Comparison of ENCODE assay signal across 3 cellular contexts in the genomic region with DNA sequence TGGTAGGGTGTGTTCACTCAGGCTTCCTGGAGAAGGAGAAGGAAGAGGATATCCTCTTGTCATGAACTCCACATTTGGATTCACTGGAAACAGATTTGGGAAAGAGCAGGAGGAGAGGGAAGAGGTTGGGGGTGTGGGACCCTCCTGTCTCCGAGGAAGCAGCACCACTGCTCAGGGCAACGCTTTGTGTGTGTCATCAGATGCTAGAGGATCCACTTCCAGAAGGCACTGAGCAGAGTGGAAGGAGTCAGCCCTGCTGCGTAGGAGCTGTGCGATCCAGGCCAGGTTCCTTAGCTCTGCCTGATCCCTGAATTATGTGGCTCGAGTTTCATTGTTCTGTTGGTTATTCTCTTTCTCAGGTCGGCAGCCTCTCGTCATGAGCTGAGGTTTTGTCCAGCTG.
TF ChIP-seq lines count a peak whose summit lies in the region.

No MANE protein-coding gene starts in this region.

TF ChIP-seq in SK-N-SH treated with all-trans-retinoic acid at 6 μM for 48 hours, 23 proteins besides CTCF, POLR2A, EP300 and RAD21:
- TF ChIP-seq ARNTL (CRISPR knock-in tag; IDR thresholded peaks at IDR 0.05; ENCODE audit: borderline replicate concordance, low read depth) (no peak), GLIS3 (CRISPR knock-in tag; IDR thresholded peaks at IDR 0.05) (no peak), SNAI2 (CRISPR knock-in tag; IDR thresholded peaks at IDR 0.05) (no peak)

TF ChIP-seq in SK-N-SH, 30 proteins besides CTCF, POLR2A, EP300 and RAD21:
- TF ChIP-seq TAF1 (IDR thresholded peaks at IDR 0.05; ENCODE audit: borderline replicate concordance, low read depth, low read length) (no peak), FOXM1 (IDR thresholded peaks at IDR 0.05; ENCODE audit: low read depth) (no peak)
- TF ChIP-seq, protein P1, sequence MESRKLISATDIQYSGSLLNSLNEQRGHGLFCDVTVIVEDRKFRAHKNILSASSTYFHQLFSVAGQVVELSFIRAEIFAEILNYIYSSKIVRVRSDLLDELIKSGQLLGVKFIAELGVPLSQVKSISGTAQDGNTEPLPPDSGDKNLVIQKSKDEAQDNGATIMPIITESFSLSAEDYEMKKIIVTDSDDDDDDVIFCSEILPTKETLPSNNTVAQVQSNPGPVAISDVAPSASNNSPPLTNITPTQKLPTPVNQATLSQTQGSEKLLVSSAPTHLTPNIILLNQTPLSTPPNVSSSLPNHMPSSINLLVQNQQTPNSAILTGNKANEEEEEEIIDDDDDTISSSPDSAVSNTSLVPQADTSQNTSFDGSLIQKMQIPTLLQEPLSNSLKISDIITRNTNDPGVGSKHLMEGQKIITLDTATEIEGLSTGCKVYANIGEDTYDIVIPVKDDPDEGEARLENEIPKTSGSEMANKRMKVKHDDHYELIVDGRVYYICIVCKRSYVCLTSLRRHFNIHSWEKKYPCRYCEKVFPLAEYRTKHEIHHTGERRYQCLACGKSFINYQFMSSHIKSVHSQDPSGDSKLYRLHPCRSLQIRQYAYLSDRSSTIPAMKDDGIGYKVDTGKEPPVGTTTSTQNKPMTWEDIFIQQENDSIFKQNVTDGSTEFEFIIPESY (IDR thresholded peaks at IDR 0.05; ENCODE audit: borderline replicate concordance, low read depth): no peak

TF ChIP-seq in GM12878, 131 proteins besides CTCF, POLR2A, EP300 and RAD21:
- TF ChIP-seq TCF7 (IDR thresholded peaks at IDR 0.05; ENCODE audit: borderline replicate concordance): no peak
- TF ChIP-seq, protein P2, sequence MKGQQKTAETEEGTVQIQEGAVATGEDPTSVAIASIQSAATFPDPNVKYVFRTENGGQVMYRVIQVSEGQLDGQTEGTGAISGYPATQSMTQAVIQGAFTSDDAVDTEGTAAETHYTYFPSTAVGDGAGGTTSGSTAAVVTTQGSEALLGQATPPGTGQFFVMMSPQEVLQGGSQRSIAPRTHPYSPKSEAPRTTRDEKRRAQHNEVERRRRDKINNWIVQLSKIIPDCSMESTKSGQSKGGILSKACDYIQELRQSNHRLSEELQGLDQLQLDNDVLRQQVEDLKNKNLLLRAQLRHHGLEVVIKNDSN (IDR thresholded peaks at IDR 0.05; ENCODE audit: borderline replicate concordance, extremely low read length, insufficient read depth, low read depth, low read length): no peak
- TF ChIP-seq TCF12 (IDR thresholded peaks at IDR 0.05; ENCODE audit: low read depth, low read length): no peak
- TF ChIP-seq IRF4 (IDR thresholded peaks at IDR 0.05; ENCODE audit: low read depth, low read length): no peak
- TF ChIP-seq, protein P3, sequence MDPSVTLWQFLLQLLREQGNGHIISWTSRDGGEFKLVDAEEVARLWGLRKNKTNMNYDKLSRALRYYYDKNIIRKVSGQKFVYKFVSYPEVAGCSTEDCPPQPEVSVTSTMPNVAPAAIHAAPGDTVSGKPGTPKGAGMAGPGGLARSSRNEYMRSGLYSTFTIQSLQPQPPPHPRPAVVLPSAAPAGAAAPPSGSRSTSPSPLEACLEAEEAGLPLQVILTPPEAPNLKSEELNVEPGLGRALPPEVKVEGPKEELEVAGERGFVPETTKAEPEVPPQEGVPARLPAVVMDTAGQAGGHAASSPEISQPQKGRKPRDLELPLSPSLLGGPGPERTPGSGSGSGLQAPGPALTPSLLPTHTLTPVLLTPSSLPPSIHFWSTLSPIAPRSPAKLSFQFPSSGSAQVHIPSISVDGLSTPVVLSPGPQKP (IDR thresholded peaks at IDR 0.05; ENCODE audit: low read depth, low read length): no peak
- TF ChIP-seq, protein P4, sequence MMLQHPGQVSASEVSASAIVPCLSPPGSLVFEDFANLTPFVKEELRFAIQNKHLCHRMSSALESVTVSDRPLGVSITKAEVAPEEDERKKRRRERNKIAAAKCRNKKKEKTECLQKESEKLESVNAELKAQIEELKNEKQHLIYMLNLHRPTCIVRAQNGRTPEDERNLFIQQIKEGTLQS (IDR thresholded peaks at IDR 0.05; ENCODE audit: borderline replicate concordance, extremely low read depth, low read depth, low read length): no peak
- TF ChIP-seq CBX5 (IDR thresholded peaks at IDR 0.05; ENCODE audit: low read depth): no peak
- TF ChIP-seq SUZ12 (IDR thresholded peaks at IDR 0.05; ENCODE audit: unreplicated experiment): no peak
- TF ChIP-seq ZNF622 (IDR thresholded peaks at IDR 0.05): no peak
- no peak for TF ChIP-seq GABPA (IDR thresholded peaks at IDR 0.05; ENCODE audit: low read depth)
- no peak for TF ChIP-seq STAT1 (conservative IDR thresholded peaks at IDR 0.05)
- TF ChIP-seq RFX5 (IDR thresholded peaks at IDR 0.05; ENCODE audit: low read depth, low read length): no peak
- TF ChIP-seq CEBPB (IDR thresholded peaks at IDR 0.05; ENCODE audit: borderline replicate concordance in 1 of 2, low read depth in 2 of 2, low read length in 2 of 2): no peak
- no peak for TF ChIP-seq ZSCAN29 (IDR thresholded peaks at IDR 0.05)
- TF ChIP-seq ASH2L (IDR thresholded peaks at IDR 0.05; ENCODE audit: borderline replicate concordance, low read depth): no peak
- no peak for TF ChIP-seq CREB1 (IDR thresholded peaks at IDR 0.05; ENCODE audit: low read depth)
